15 cellular contexts compared by ENCODE assay signal in the genomic region with DNA sequence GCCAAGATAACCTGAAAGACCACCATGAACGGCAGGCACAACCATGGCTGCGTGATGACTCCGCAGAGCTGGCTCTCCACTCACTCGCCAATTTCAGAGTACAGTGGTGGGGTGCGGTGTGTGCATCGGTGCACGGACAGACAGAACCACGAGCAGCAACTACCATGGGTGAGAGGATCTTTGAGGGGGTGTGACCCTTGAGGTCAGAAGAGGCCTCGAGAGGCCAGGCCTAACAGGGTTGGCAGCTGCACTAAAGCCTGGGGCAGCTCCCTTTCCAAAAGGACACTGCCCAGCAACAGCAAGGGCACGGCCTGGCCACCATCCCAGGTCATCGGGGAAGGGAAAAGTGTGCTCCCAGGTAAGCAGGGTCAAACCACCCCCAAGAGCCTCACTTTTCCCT. TPM values are rescaled to one million over a fixed set of nuclear protein-coding genes. Genes with fewer than 3 reads are reported as not detected.
DNase-seq lines count a peak whose midpoint lies in the region; ATAC-seq, FAIRE-seq and TF ChIP-seq lines count a peak whose summit lies in the region.
"Had no signal": no experiment of that assay in that cellular context is flagged by ENCODE, and none has a peak within 500 bp of the region (broad histone marks: within the 10 kb centered on the region; RNA-seq: fewer than 3 reads in every experiment).

No MANE protein-coding gene starts in this region.

- H3K9ac ChIP-seq in SU-DHL-6 (ENCODE audit: low read length) (no peak overlapping the region), endothelial cell of umbilical vein (replicated peaks; ENCODE audit: extremely low read depth, insufficient read depth, low read length) (no peak overlapping the region)

- TF ChIP-seq POLR2A in endothelial cell of umbilical vein (IDR thresholded peaks at IDR 0.05; ENCODE audit: low read depth, low read length) = no peak
- no peak for TF ChIP-seq POLR2A in esophagus squamous epithelium (IDR thresholded peaks at IDR 0.05)

- H3K36me3 ChIP-seq in SU-DHL-6 (ENCODE audit: low read length) (peaks cover 22% of the 10 kb centered on the region), endothelial cell of umbilical vein (ENCODE audit: control insufficient read depth in 2 of 2, extremely low read depth in 1 of 2, insufficient read depth in 2 of 2, low read length in 2 of 2) (peaks cover 28% of the 10 kb centered on the region in 2 experiments), esophagus squamous epithelium (peaks cover 38 to 70% (median 51%) of the 10 kb centered on the region in 3 donors)

- peak overlapping the region; percentile 38 for H3K27ac Mint-ChIP-seq in activated naive CD4-positive, alpha-beta T cell treated with anti-CD3 and anti-CD28 coated beads, Interleukin-2, amount 10 ng/mL, durations not matched to agents 7 days and 5 days
- H3K27ac Mint-ChIP-seq in stimulated activated memory B cell treated with anti-CD40 and anti-IgM and Interleukin-4, amounts not matched to agents 10 μg/mL and 1 μg/mL and 100 μg/mL, for 72 hours = peak overlapping the region; percentile 87

- H3K9me3 ChIP-seq in SU-DHL-6 (ENCODE audit: insufficient read depth, low read length) (no peaks in the 10 kb centered on the region), endothelial cell of umbilical vein (replicated peaks; ENCODE audit: control insufficient read depth, insufficient read depth, low read length) (no peaks in the 10 kb centered on the region), esophagus squamous epithelium (no peaks in the 10 kb centered on the region)
- H3K9me3 ChIP-seq: gastrocnemius medialis, stomach had no signal

- H3K9me3 Mint-ChIP-seq in activated naive CD4-positive, alpha-beta T cell treated with anti-CD3 and anti-CD28 coated beads, Interleukin-2, amount 10 ng/mL, durations not matched to agents 7 days and 5 days = no peaks in the 10 kb centered on the region
- no peaks in the 10 kb centered on the region for H3K9me3 Mint-ChIP-seq in stimulated activated memory B cell treated with anti-CD40 and anti-IgM and Interleukin-4, amounts not matched to agents 10 μg/mL and 1 μg/mL and 100 μg/mL, for 72 hours
- H3K9me3 Mint-ChIP-seq: activated T-helper 2 cell treated with anti-CD3 and anti-CD28 coated beads, Interferon-gamma antibody, Interleukin-2, Interleukin-4, amounts not matched to agents 10 μg/mL and 5 μg/mL and 100 μg/mL, durations not matched to agents 14 hours and 24 hours and 36 hours had no signal

- H3K9me1 ChIP-seq in endothelial cell of umbilical vein (replicated peaks; ENCODE audit: control insufficient read depth, extremely low read depth, insufficient read depth, low read length) = no peaks in the 10 kb centered on the region

- no peak for DNase-seq in activated naive CD4-positive, alpha-beta T cell treated with anti-CD3 and anti-CD28 coated beads, Interleukin-2, amount 10 ng/mL, durations not matched to agents 7 days and 5 days
- DNase-seq in activated naive CD4-positive, alpha-beta T cell (lab: John Stamatoyannopoulos, UW) = no peak
- DNase-seq in endothelial cell of umbilical vein (ENCODE audit: low read depth, low spot score) (no peak), retina (no peak), NCI-H1694 (lab: John Stamatoyannopoulos, UW) (no peak), esophagus squamous epithelium (lab: John Stamatoyannopoulos, UW) (no peak)
- DNase-seq: DMS 273 treated with DMSO at 0.1 percent for 48 hours, gastrocnemius medialis, NCI-H1436 treated with DMSO at 0.1 percent for 48 hours, NCI-H526 treated with DMSO at 0.1 percent for 48 hours, stomach had no signal

- H3K4me1 ChIP-seq in endothelial cell of umbilical vein (ENCODE audit: control insufficient read depth, extremely low read depth, insufficient read depth, low read length) = peaks cover 13% of the 10 kb centered on the region
- H3K4me1 ChIP-seq in esophagus squamous epithelium = peaks cover 7 to 33% (median 18%) of the 10 kb centered on the region in 3 donors

- 79 to 83% methylated on average over 9 to 11 of the region's 11 CpGs for WGBS in esophagus squamous epithelium, 2 donors

- H3K9me2 ChIP-seq in SU-DHL-6 (replicated peaks; ENCODE audit: insufficient read depth, low read length) = no peaks in the 10 kb centered on the region

- H3K79me2 ChIP-seq in SU-DHL-6 (ENCODE audit: insufficient read depth, low read length) = peaks cover 31% of the 10 kb centered on the region
- peaks cover 23% of the 10 kb centered on the region for H3K79me2 ChIP-seq in endothelial cell of umbilical vein (ENCODE audit: control insufficient read depth, insufficient read depth, low read length)

- no peak for ATAC-seq in stimulated activated memory B cell treated with anti-CD40 and anti-IgM and Interleukin-4, amounts not matched to agents 10 μg/mL and 1 μg/mL and 100 μg/mL, for 72 hours
- ATAC-seq: gastrocnemius medialis had no signal

- H3K27me3 Mint-ChIP-seq in activated naive CD4-positive, alpha-beta T cell treated with anti-CD3 and anti-CD28 coated beads, Interleukin-2, amount 10 ng/mL, durations not matched to agents 7 days and 5 days = no peaks in the 10 kb centered on the region
- no peaks in the 10 kb centered on the region for H3K27me3 Mint-ChIP-seq in stimulated activated memory B cell treated with anti-CD40 and anti-IgM and Interleukin-4, amounts not matched to agents 10 μg/mL and 1 μg/mL and 100 μg/mL, for 72 hours

- no peaks in the 10 kb centered on the region for H3K27me3 ChIP-seq in SU-DHL-6 (ENCODE audit: low read length)
- H3K27me3 ChIP-seq in endothelial cell of umbilical vein (ENCODE audit: control insufficient read depth in 2 of 2, insufficient read depth in 2 of 2, low read length in 2 of 2) = no peaks in the 10 kb centered on the region
- H3K27me3 ChIP-seq in esophagus squamous epithelium = no peaks in the 10 kb centered on the region
- H3K27me3 ChIP-seq: gastrocnemius medialis, stomach had no signal

- TSS peak; percentile 51 for BruUV-seq in endothelial cell of umbilical vein (replicated peaks; lab: Mats Ljungman, UMichigan)

- dilution Hi-C loops in endothelial cell of umbilical vein (cut with MboI; ENCODE audit: extremely low pct_ligation_motif_present, low sequenced_read_pairs) = no loop called here

- intact Hi-C loops in endothelial cell of umbilical vein (cut with micrococcal nuclease) = loop anchor here (5.0 kb wide), 1 partner anchor 56 kb away; the partner anchor contains the start of gene CASKIN1
- intact Hi-C loops in esophagus squamous epithelium (cut with DNase I) = no loop called here

- FAIRE-seq in endothelial cell of umbilical vein (lab: Jason Lieb, UNC) = no peak
- FAIRE-seq: RCC 7860 had no signal

- H2AFZ ChIP-seq in SU-DHL-6 (ENCODE audit: low read depth, low read length, severe bottlenecking) (no peak overlapping the region), endothelial cell of umbilical vein (ENCODE audit: low read depth, low read length) (no peak overlapping the region)

- no peak overlapping the region for H3K4me3 ChIP-seq in SU-DHL-6 (ENCODE audit: insufficient read depth, low read length, poor library complexity, severe bottlenecking)
- no peak overlapping the region for H3K4me3 ChIP-seq in endothelial cell of umbilical vein (replicated peaks in 1 of 3; ENCODE audit: insufficient read depth in 1 of 3, low read depth in 1 of 3, low read length in 3 of 3)
- no peak overlapping the region for H3K4me3 ChIP-seq in esophagus squamous epithelium
- H3K4me3 ChIP-seq: gastrocnemius medialis, stomach had no signal

- H3K4me2 ChIP-seq in SU-DHL-6 (ENCODE audit: low read depth, low read length, poor library complexity, severe bottlenecking) (no peak overlapping the region), endothelial cell of umbilical vein (ENCODE audit: insufficient read depth, low read length) (no peak overlapping the region)

- CTCF ChIA-PET in activated naive CD4-positive, alpha-beta T cell treated with anti-CD3 and anti-CD28 coated beads, Interleukin-2, amount 10 ng/mL, durations not matched to agents 7 days and 5 days (lab: Charles Lee) = interaction anchor here (2.5 kb wide), 1 partner anchor 250 kb away, joined by 8 read pairs; no protein-coding TSS in a partner anchor
- CTCF ChIA-PET in endothelial cell of umbilical vein (lab: Charles Lee) = no interaction called here

- peaks cover 13% of the 10 kb centered on the region for H3K4me1 Mint-ChIP-seq in activated naive CD4-positive, alpha-beta T cell treated with anti-CD3 and anti-CD28 coated beads, Interleukin-2, amount 10 ng/mL, durations not matched to agents 7 days and 5 days
- H3K4me1 Mint-ChIP-seq in stimulated activated memory B cell treated with anti-CD40 and anti-IgM and Interleukin-4, amounts not matched to agents 10 μg/mL and 1 μg/mL and 100 μg/mL, for 72 hours = peaks cover 29% of the 10 kb centered on the region

- no peak overlapping the region for H3K4me3 Mint-ChIP-seq in activated naive CD4-positive, alpha-beta T cell treated with anti-CD3 and anti-CD28 coated beads, Interleukin-2, amount 10 ng/mL, durations not matched to agents 7 days and 5 days
- H3K4me3 Mint-ChIP-seq in stimulated activated memory B cell treated with anti-CD40 and anti-IgM and Interleukin-4, amounts not matched to agents 10 μg/mL and 1 μg/mL and 100 μg/mL, for 72 hours = peak overlapping the region; percentile 35

- TF ChIP-seq CTCF in SU-DHL-6 (IDR thresholded peaks at IDR 0.05; ENCODE audit: insufficient read depth, low read length, poor library complexity, severe bottlenecking) (no peak), endothelial cell of umbilical vein (IDR thresholded peaks at IDR 0.05; ENCODE audit: extremely low read depth in 1 of 2, insufficient read depth in 1 of 2, low read depth in 1 of 2, low read length in 2 of 2) (no peak), esophagus squamous epithelium (IDR thresholded peaks at IDR 0.05) (no peak)

- H3K36me3 Mint-ChIP-seq in activated naive CD4-positive, alpha-beta T cell treated with anti-CD3 and anti-CD28 coated beads, Interleukin-2, amount 10 ng/mL, durations not matched to agents 7 days and 5 days = peaks cover 43% of the 10 kb centered on the region
- H3K36me3 Mint-ChIP-seq in stimulated activated memory B cell treated with anti-CD40 and anti-IgM and Interleukin-4, amounts not matched to agents 10 μg/mL and 1 μg/mL and 100 μg/mL, for 72 hours = peaks cover 37% of the 10 kb centered on the region

- 0 out of 2 replicates have a peak, but pooled peaks cover 4% of the 10 kb centered on the region for H4K20me1 ChIP-seq in SU-DHL-6 (ENCODE audit: low read depth, low read length)
- no peaks in the 10 kb centered on the region for H4K20me1 ChIP-seq in endothelial cell of umbilical vein (replicated peaks; ENCODE audit: control insufficient read depth, extremely low read depth, insufficient read depth, low read length)

- POLR2A ChIA-PET in endothelial cell of umbilical vein (lab: Charles Lee) = no interaction called here

- H3F3A ChIP-seq in SU-DHL-6 (ENCODE audit: insufficient read depth) = peaks cover 38% of the 10 kb centered on the region

- H3K27ac ChIP-seq in SU-DHL-6 (ENCODE audit: low read depth, low read length) (peak overlapping the region; percentile 40; the same call in 1 of the 2 replicates), endothelial cell of umbilical vein (ENCODE audit: insufficient read depth, low read depth, low read length) (no peak overlapping the region), esophagus squamous epithelium (no peak overlapping the region)

RNA-seq across cellular contexts. Expression of gene ECI1, which starts 1.9 kb away (rescaled TPM):
- total RNA-seq in endothelial cell of umbilical vein = 43.6 and 45.8 TPM in 2 replicates
- polyA plus RNA-seq in endothelial cell of umbilical vein = 48.3 and 57.3 TPM in 2 replicates
- 30.6 and 39.4 TPM in 2 replicates for polyA plus RNA-seq in endothelial cell of umbilical vein (2011; cell fraction: cytosol; rRNA removed)
- 27.5 and 27.6 TPM in 2 replicates for polyA plus RNA-seq in endothelial cell of umbilical vein (2011; cell fraction: nucleus; rRNA removed)
- 24.3 and 34.1 TPM in 2 replicates for polyA plus RNA-seq in endothelial cell of umbilical vein (2012)
- polyA minus RNA-seq in endothelial cell of umbilical vein = 13.3 and 14.0 TPM in 2 replicates
- 62.2 TPM for polyA minus RNA-seq in endothelial cell of umbilical vein (2011; cell fraction: cytosol; rRNA and poly(A)+ RNA removed)
- polyA minus RNA-seq in endothelial cell of umbilical vein (2011; cell fraction: nucleus; rRNA and poly(A)+ RNA removed) = 11.8 TPM in 2 replicates
- 10 to 100 TPM; 38.6 to 50.7 (median 42.6) TPM for total RNA-seq in esophagus squamous epithelium

RNA-seq across cellular contexts. Expression of gene RNPS1, which starts 14.6 kb away (rescaled TPM):
- total RNA-seq in endothelial cell of umbilical vein (204 and 209 TPM in 2 replicates), esophagus squamous epithelium (100 to 1,000 TPM in 3 of 4 donors, 10 to 100 TPM in 1; 93.0 to 125 (median 114) TPM)
- polyA plus RNA-seq in endothelial cell of umbilical vein = 206 and 255 TPM in 2 replicates
- 242 and 260 TPM in 2 replicates for polyA plus RNA-seq in endothelial cell of umbilical vein (2011; cell fraction: cytosol; rRNA removed)
- 252 and 273 TPM in 2 replicates for polyA plus RNA-seq in endothelial cell of umbilical vein (2011; cell fraction: nucleus; rRNA removed)
- 175 and 190 TPM in 2 replicates for polyA plus RNA-seq in endothelial cell of umbilical vein (2012)
- polyA minus RNA-seq in endothelial cell of umbilical vein = 97.3 and 110 TPM in 2 replicates
- polyA minus RNA-seq in endothelial cell of umbilical vein (2011; cell fraction: cytosol; rRNA and poly(A)+ RNA removed) = 118 TPM
- 81.2 and 87.4 TPM in 2 replicates for polyA minus RNA-seq in endothelial cell of umbilical vein (2011; cell fraction: nucleus; rRNA and poly(A)+ RNA removed)

RNA-seq across cellular contexts. Expression of gene DNASE1L2, which starts 17.0 kb away (rescaled TPM):
- total RNA-seq in endothelial cell of umbilical vein = 1.0 and 1.2 TPM in 2 replicates
- polyA plus RNA-seq in endothelial cell of umbilical vein = 0.57 and 1.3 TPM in 2 replicates
- 0.17 and 0.34 TPM in 2 replicates for polyA plus RNA-seq in endothelial cell of umbilical vein (2011; cell fraction: cytosol; rRNA removed)
- polyA plus RNA-seq in endothelial cell of umbilical vein (2011; cell fraction: nucleus; rRNA removed) = 1.9 and 2.3 TPM in 2 replicates
- 0.13 and 0.37 TPM in 2 replicates for polyA plus RNA-seq in endothelial cell of umbilical vein (2012)
- polyA minus RNA-seq in endothelial cell of umbilical vein = 0.34 and 1.1 TPM in 2 replicates
- polyA minus RNA-seq in endothelial cell of umbilical vein (2011; cell fraction: cytosol; rRNA and poly(A)+ RNA removed) = not detected
- polyA minus RNA-seq in endothelial cell of umbilical vein (2011; cell fraction: nucleus; rRNA and poly(A)+ RNA removed) = 0.43 and 0.82 TPM in 2 replicates
- under 1 TPM in 3 of 4 donors, not detected in 1; 0.38 to 0.61 (median 0.57) TPM for total RNA-seq in esophagus squamous epithelium
- total RNA-seq: stomach had no signal

RNA-seq across cellular contexts. Expression of gene E4F1, which starts 29.9 kb away (rescaled TPM):
- total RNA-seq in endothelial cell of umbilical vein (31.9 and 32.7 TPM in 2 replicates), esophagus squamous epithelium (10 to 100 TPM; 16.8 to 25.6 (median 19.2) TPM)
- 28.6 and 40.8 TPM in 2 replicates for polyA plus RNA-seq in endothelial cell of umbilical vein
- polyA plus RNA-seq in endothelial cell of umbilical vein (2011; cell fraction: cytosol; rRNA removed) = 15.3 and 21.3 TPM in 2 replicates
- 113 and 122 TPM in 2 replicates for polyA plus RNA-seq in endothelial cell of umbilical vein (2011; cell fraction: nucleus; rRNA removed)
- polyA plus RNA-seq in endothelial cell of umbilical vein (2012) = 13.4 and 18.2 TPM in 2 replicates
- polyA minus RNA-seq in endothelial cell of umbilical vein = 13.7 and 16.1 TPM in 2 replicates
- polyA minus RNA-seq in endothelial cell of umbilical vein (2011; cell fraction: cytosol; rRNA and poly(A)+ RNA removed) = 15.4 TPM
- polyA minus RNA-seq in endothelial cell of umbilical vein (2011; cell fraction: nucleus; rRNA and poly(A)+ RNA removed) = 17.1 and 38.4 TPM in 2 replicates

RNA-seq across cellular contexts. Expression of gene PGP, which starts 38.7 kb away (rescaled TPM):
- total RNA-seq in endothelial cell of umbilical vein (29.6 and 32.0 TPM in 2 replicates), esophagus squamous epithelium (10 to 100 TPM in 1 of 4 donors, 1 to 10 TPM in 3; 5.5 to 14.2 (median 7.4) TPM)
- 28.5 and 40.0 TPM in 2 replicates for polyA plus RNA-seq in endothelial cell of umbilical vein
- polyA plus RNA-seq in endothelial cell of umbilical vein (2011; cell fraction: cytosol; rRNA removed) = 14.1 and 17.3 TPM in 2 replicates
- 32.2 and 39.9 TPM in 2 replicates for polyA plus RNA-seq in endothelial cell of umbilical vein (2011; cell fraction: nucleus; rRNA removed)
- 18.9 and 19.2 TPM in 2 replicates for polyA plus RNA-seq in endothelial cell of umbilical vein (2012)
- 7.7 and 8.7 TPM in 2 replicates for polyA minus RNA-seq in endothelial cell of umbilical vein
- 25.3 TPM for polyA minus RNA-seq in endothelial cell of umbilical vein (2011; cell fraction: cytosol; rRNA and poly(A)+ RNA removed)
- 8.5 and 13.8 TPM in 2 replicates for polyA minus RNA-seq in endothelial cell of umbilical vein (2011; cell fraction: nucleus; rRNA and poly(A)+ RNA removed)
